ENCODE assay signal across 17 cellular contexts in the genomic region with DNA sequence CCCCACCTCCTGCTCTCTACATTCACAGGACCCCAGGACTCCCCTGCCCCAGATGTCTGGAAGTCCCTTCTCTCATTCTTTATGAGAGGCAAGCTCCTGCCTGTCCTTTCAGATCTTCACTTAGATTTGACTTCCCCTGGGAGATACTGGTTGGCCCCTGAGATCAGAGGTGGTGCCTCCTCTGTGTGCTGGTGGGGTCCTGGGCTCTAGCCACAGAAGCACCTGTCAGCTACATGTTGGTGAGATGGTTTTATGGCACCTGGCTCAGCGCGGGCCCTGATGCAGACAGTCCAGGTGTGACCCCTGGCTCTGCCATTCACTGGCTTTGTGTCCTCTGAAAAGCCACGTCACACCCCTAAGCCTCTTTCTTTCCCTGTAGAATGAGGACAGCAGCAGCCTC.
A peak's percentile ranks its signal among the peaks of the same experiment; 100 is the strongest.
DNase-seq lines count a peak whose midpoint lies in the region; FAIRE-seq and TF ChIP-seq lines count a peak whose summit lies in the region.
"Had no signal": no experiment of that assay in that cellular context is flagged by ENCODE, and none has a peak within 500 bp of the region (broad histone marks: within the 10 kb centered on the region; RNA-seq: fewer than 3 reads in every experiment).

No MANE protein-coding gene starts in this region.

- H3K4me3 Mint-ChIP-seq in immature natural killer cell: peak overlapping the region; percentile 74 to 78 (median 76)
- H3K4me3 Mint-ChIP-seq: IgD-negative memory B cell had no signal

- H3K4me1 ChIP-seq in esophagus squamous epithelium: peaks cover 9 to 36% (median 19%) of the 10 kb centered on the region in 3 donors
- H3K4me1 ChIP-seq in mammary epithelial cell (ENCODE audit: insufficient read depth, low read length): no peaks in the 10 kb centered on the region
- H3K4me1 ChIP-seq: left ventricle myocardium inferior had no signal

- H3K27ac ChIP-seq in esophagus squamous epithelium (no peak overlapping the region), mammary epithelial cell (ENCODE audit: insufficient read depth, low read depth, low read length) (no peak overlapping the region)
- H3K27ac ChIP-seq: 22Rv1, C4-2B, left ventricle myocardium inferior, tibial nerve had no signal

- H3K4me2 ChIP-seq in mammary epithelial cell (ENCODE audit: insufficient read depth, low read depth, low read length): no peak overlapping the region
- H3K4me2 ChIP-seq: SK-N-SH had no signal

- H3K4me3 ChIP-seq in esophagus squamous epithelium: no peak overlapping the region
- no peak overlapping the region for H3K4me3 ChIP-seq in mammary epithelial cell (replicated peaks in 1 of 3; ENCODE audit: insufficient read depth in 1 of 3, low read depth in 2 of 3, low read length in 3 of 3)
- H3K4me3 ChIP-seq: left ventricle myocardium inferior, tibial nerve had no signal

- no peak for TF ChIP-seq CTCF in esophagus squamous epithelium (IDR thresholded peaks at IDR 0.05)
- no peak for TF ChIP-seq CTCF in mammary epithelial cell (conservative IDR thresholded peaks at IDR 0.05 in 1 of 2, IDR thresholded peaks at IDR 0.05 in 1 of 2; ENCODE audit: extremely low read depth in 1 of 2, insufficient read depth in 1 of 2, low read depth in 1 of 2, low read length in 2 of 2)

- no peak for TF ChIP-seq POLR2A in esophagus squamous epithelium (IDR thresholded peaks at IDR 0.05)

- BruUV-seq in mammary epithelial cell (replicated peaks; lab: Mats Ljungman, UMichigan): no TSS peak

- H3K9ac ChIP-seq in mammary epithelial cell (ENCODE audit: insufficient read depth, low read length): no peak overlapping the region
- H3K9ac ChIP-seq: SK-N-SH had no signal

- dilution Hi-C loops in mammary epithelial cell (cut with HindIII; ENCODE audit: low sequenced_read_pairs): no loop called here

- H3K79me2 ChIP-seq in mammary epithelial cell (ENCODE audit: insufficient read depth, low read length): no peaks in the 10 kb centered on the region

- no peaks in the 10 kb centered on the region for H3K27me3 ChIP-seq in esophagus squamous epithelium
- H3K27me3 ChIP-seq in mammary epithelial cell (ENCODE audit: insufficient read depth, low read length): no peaks in the 10 kb centered on the region
- H3K27me3 ChIP-seq: tibial nerve had no signal

- H3K36me3 ChIP-seq in esophagus squamous epithelium (no peaks in the 10 kb centered on the region), mammary epithelial cell (ENCODE audit: insufficient read depth, low read length) (no peaks in the 10 kb centered on the region)
- H3K36me3 ChIP-seq: left ventricle myocardium inferior, tibial nerve had no signal

- H3K27me3 Mint-ChIP-seq in immature natural killer cell (ENCODE audit: low read depth in 3 of 3): peaks cover 2 to 10% (median 9%) of the 10 kb centered on the region in 3 donors

- no peaks in the 10 kb centered on the region for H4K20me1 ChIP-seq in mammary epithelial cell (ENCODE audit: insufficient read depth, low read length)

- peak overlapping the region; percentile 93 to 98 (median 96) for H3K27ac Mint-ChIP-seq in immature natural killer cell
- H3K27ac Mint-ChIP-seq: IgD-negative memory B cell had no signal

- CTCF ChIA-PET in mammary epithelial cell (lab: Charles Lee; ENCODE audit: low non-redundant PET): no interaction called here

- peaks cover 96 to 98% of the 10 kb centered on the region in 2 donors for H3K4me1 Mint-ChIP-seq in immature natural killer cell

- no peak overlapping the region for H2AFZ ChIP-seq in mammary epithelial cell (ENCODE audit: low read depth, low read length)

- peak; percentile 21 for FAIRE-seq in GM18507 (lab: Jason Lieb, UNC)

- in situ Hi-C loops in mammary epithelial cell (cut with MboI; ENCODE audit: low sequenced_read_pairs in 2 of 2): no loop called here

- H3K36me3 Mint-ChIP-seq in immature natural killer cell: peaks cover 9 to 45% (median 35%) of the 10 kb centered on the region in 3 donors

- DNase-seq in NCI-H82 (lab: John Stamatoyannopoulos, UW): peak; percentile 42
- no peak for DNase-seq in NCI-H82 treated with DMSO at 0.1 percent for 48 hours (lab: John Stamatoyannopoulos, UW; ENCODE audit: unreplicated experiment)
- DNase-seq in GM18507 (ENCODE audit: extremely low spot score, insufficient read length, low read depth): no peak
- peak; percentile 65 for DNase-seq in SHP77 treated with DMSO at 0.1 percent for 48 hours (lab: John Stamatoyannopoulos, UW)
- DNase-seq in immature natural killer cell: no peak
- no peak for DNase-seq in esophagus squamous epithelium (lab: John Stamatoyannopoulos, UW)
- DNase-seq in DMS153 (lab: John Stamatoyannopoulos, UW): no peak
- DNase-seq in mammary epithelial cell: no peak
- DNase-seq: activated T-cell treated with anti-CD3 and anti-CD28 coated beads for 4 hours, HCEC 1CT, left ventricle myocardium inferior, NCI-H1105, SK-N-SH had no signal

- WGBS in esophagus squamous epithelium, 2 donors: 86 to 94% methylated on average over 3 of the region's 3 CpGs
- WGBS in mammary epithelial cell (ENCODE audit: low coverage, missing lambda C conversion rate): 92% methylated on average over 3 of the region's 3 CpGs

- no peaks in the 10 kb centered on the region for H3K9me3 ChIP-seq in esophagus squamous epithelium
- H3K9me3 ChIP-seq in mammary epithelial cell (replicated peaks; ENCODE audit: insufficient read depth, low read length): peaks cover 2% of the 10 kb centered on the region
- H3K9me3 ChIP-seq: left ventricle myocardium inferior, SK-N-SH, tibial nerve had no signal

- intact Hi-C loops in esophagus squamous epithelium (cut with DNase I): no loop called here
- intact Hi-C loops in mammary epithelial cell (cut with micrococcal nuclease): no loop called here

- peaks cover 2 to 5% (median 3%) of the 10 kb centered on the region in 6 donors for H3K9me3 Mint-ChIP-seq in immature natural killer cell

Comparison
In these comparisons a context has a peak if more than half of its experiments do, and no peak if none do; other contexts are left out.
1. DNase-seq: peak in NCI-H82 (single experiment) and SHP77 treated with DMSO at 0.1 percent for 48 hours (single experiment); none in NCI-H82 treated with DMSO at 0.1 percent for 48 hours (single experiment), GM18507 (single experiment), immature natural killer cell (0 of 3), esophagus squamous epithelium (single experiment), DMS153 (single experiment) and mammary epithelial cell (single experiment).